In the genomic region with DNA sequence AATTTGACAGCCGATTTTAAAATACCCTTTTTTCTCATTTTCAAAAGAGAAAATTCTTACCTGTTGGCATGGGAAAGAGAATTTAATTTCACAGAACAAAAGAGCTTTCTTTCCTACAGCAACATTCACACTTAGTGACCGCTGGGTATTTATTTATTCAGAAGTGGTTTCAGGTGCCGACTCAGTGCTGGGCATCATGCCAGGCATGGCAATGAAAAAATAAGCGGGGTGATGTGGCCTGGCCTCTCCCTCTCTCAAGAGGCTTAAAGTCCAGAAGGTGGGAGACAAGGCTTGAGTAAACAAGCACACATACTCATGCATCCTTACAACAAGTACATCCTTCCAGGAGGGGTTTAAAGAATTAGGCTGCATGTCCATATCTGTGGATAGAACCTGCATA, we compare ENCODE assay signal across 15 cellular contexts. TPM values are rescaled to one million over a fixed set of nuclear protein-coding genes. Genes with fewer than 3 reads are reported as not detected.
DNase-seq lines count a peak whose midpoint lies in the region; FAIRE-seq and TF ChIP-seq lines count a peak whose summit lies in the region.
"Had no signal": no experiment of that assay in that cellular context is flagged by ENCODE, and none has a peak within 500 bp of the region (broad histone marks: within the 10 kb centered on the region; RNA-seq: fewer than 3 reads in every experiment).

No MANE protein-coding gene starts in this region.

- 23 to 41% (median 37%) methylated on average over 4 of the region's 4 CpGs for WGBS in small intestine, 3 donors

- in situ Hi-C loops in astrocyte of the cerebellum (cut with HindIII; ENCODE audit: low sequenced_read_pairs) = no loop called here

- FAIRE-seq in small intestine (lab: Jason Lieb, UNC) = no peak

- H3K27me3 ChIP-seq in small intestine (ENCODE audit: control insufficient read depth in 2 of 2, insufficient read depth in 2 of 2, low read length in 2 of 2) = no peaks in the 10 kb centered on the region
- no peaks in the 10 kb centered on the region for H3K27me3 ChIP-seq in uterus

- DNase-seq in LoVo (ENCODE audit: low spot score) (peak; percentile 80), NCI-H2196 (lab: John Stamatoyannopoulos, UW; ENCODE audit: unreplicated experiment) (peak; percentile 82), astrocyte of the cerebellum (ENCODE audit: low read depth) (peak; percentile 55), small intestine (peak; percentile 25), posterior vena cava (ENCODE audit: low spot score) (no peak), uterus (no peak), mesenteric fat pad (ENCODE audit: low spot score) (no peak)
- DNase-seq: CD8-positive, alpha-beta memory T cell; effector memory CD8-positive, alpha-beta T cell; KG1; stimulated activated naive CD4-positive, alpha-beta T cell; T-helper 2 cell had no signal

- no peak for TF ChIP-seq POLR2A in uterus (IDR thresholded peaks at IDR 0.05)

- H3K36me3 ChIP-seq in small intestine (ENCODE audit: control insufficient read depth in 2 of 2, insufficient read depth in 2 of 2, low read length in 2 of 2) (no peaks in the 10 kb centered on the region), uterus (no peaks in the 10 kb centered on the region)

- intact Hi-C loops in posterior vena cava (cut with DNase I) = loop anchor here in 1 of 2 donors (10.0 kb wide), 1 partner anchor 262 kb away; no protein-coding TSS in a partner anchor
- intact Hi-C loops in uterus (cut with DNase I; ENCODE audit: low total_unique reads) = no loop called here

- no peaks in the 10 kb centered on the region for H3K4me1 ChIP-seq in small intestine (ENCODE audit: control insufficient read depth in 2 of 2, insufficient read depth in 1 of 2, low read depth in 1 of 2, low read length in 1 of 2)
- H3K4me1 ChIP-seq in uterus = no peaks in the 10 kb centered on the region
- H3K4me1 ChIP-seq: parathyroid adenoma had no signal

- no peak overlapping the region for H3K27ac ChIP-seq in small intestine (ENCODE audit: low read depth in 1 of 2, low read length in 1 of 2)
- no peak overlapping the region for H3K27ac ChIP-seq in uterus
- H3K27ac ChIP-seq: parathyroid adenoma had no signal

- no peak overlapping the region for H3K4me3 ChIP-seq in astrocyte of the cerebellum (ENCODE audit: low read depth, low read length)
- H3K4me3 ChIP-seq in small intestine (ENCODE audit: low read depth in 1 of 2, low read length in 2 of 2) = no peak overlapping the region
- H3K4me3 ChIP-seq in uterus = no peak overlapping the region

- TF ChIP-seq CTCF in astrocyte of the cerebellum (IDR thresholded peaks at IDR 0.05; ENCODE audit: low read depth, low read length, missing control alignments) (no peak), uterus (IDR thresholded peaks at IDR 0.05) (no peak)

- H3K9me3 ChIP-seq in small intestine (ENCODE audit: control insufficient read depth, low read depth) = no peaks in the 10 kb centered on the region
- H3K9me3 ChIP-seq in uterus = no peaks in the 10 kb centered on the region

RNA-seq across cellular contexts. Expression of a gene that starts 4.1 kb away (rescaled TPM):
- polyA plus RNA-seq in small intestine = 1 to 10 TPM in 2 of 3 donors, not detected in 1; 1.9 to 6.8 TPM
- total RNA-seq in posterior vena cava (10 to 100 TPM; 15.3 to 51.4 TPM), uterus (10 to 100 TPM in 2 of 4 donors, 1 to 10 TPM in 2; 5.3 to 35.9 (median 20.3) TPM), mesenteric fat pad (not detected)
- total RNA-seq: activated CD8-positive, alpha-beta memory T cell treated with anti-CD3 and anti-CD28 coated beads for 36 hours; CD8-positive, alpha-beta memory T cell; lung microvascular endothelial cell had no signal
- polyA plus RNA-seq: CD8-positive, alpha-beta memory T cell had no signal

Comparison
In these comparisons a context has a peak if more than half of its experiments do, and no peak if none do; other contexts are left out.
1. DNase-seq: peak in LoVo (single experiment), NCI-H2196 (single experiment), astrocyte of the cerebellum (single experiment) and small intestine (single experiment); none in posterior vena cava (single experiment), uterus (0 of 2) and mesenteric fat pad (single experiment).